ENCODE assay signal across 8 cellular contexts in the genomic region with DNA sequence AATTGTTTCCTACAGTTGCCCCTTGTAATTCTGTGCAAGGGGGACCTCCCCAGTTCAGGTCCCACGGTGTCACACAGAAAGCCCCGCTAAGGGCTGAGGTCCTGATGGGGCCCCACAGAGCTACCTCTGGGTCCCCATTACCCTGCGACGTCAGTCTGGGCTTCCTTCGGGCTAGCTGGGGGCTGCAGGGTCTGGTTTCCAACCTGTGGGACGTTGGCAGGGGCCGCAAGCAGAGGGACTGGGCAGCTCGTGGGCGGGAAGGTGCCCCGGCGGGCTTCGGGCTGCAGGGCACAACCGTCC. TPM values are rescaled to one million over a fixed set of nuclear protein-coding genes. Genes with fewer than 3 reads are reported as not detected.
DNase-seq lines count a peak whose midpoint lies in the region; ATAC-seq, FAIRE-seq and TF ChIP-seq lines count a peak whose summit lies in the region.

No MANE protein-coding gene starts in this region.

- peak overlapping the region; percentile 48 for H3K18ac ChIP-seq in trophoblast cell (ENCODE audit: low read length)

- no peak for FAIRE-seq in urothelium cell line (lab: Jason Lieb, UNC)

- CTCF ChIA-PET in CD4-positive, alpha-beta memory T cell (lab: Charles Lee; ENCODE audit: partially characterized antibody) = interaction anchor here (0.8 to 3.1 kb wide), 9 partner anchors 11 to 167 kb away, joined by 3 to 16 read pairs (median 4); a partner anchor contains a TSS

- peaks cover 16 to 45% (median 20%) of the 10 kb centered on the region in 4 donors for H3K4me1 Mint-ChIP-seq in CD4-positive, alpha-beta memory T cell

- H2BK12ac ChIP-seq in trophoblast cell (ENCODE audit: low read length) = peak overlapping the region; percentile 10

- peaks cover 5% of the 10 kb centered on the region for H3K79me1 ChIP-seq in trophoblast cell (ENCODE audit: low read length)

- H3K4me3 Mint-ChIP-seq in CD4-positive, alpha-beta memory T cell = peak overlapping the region; percentile 78 to 91 (median 82)

- H3K36me3 ChIP-seq in CD4-positive, alpha-beta memory T cell (ENCODE audit: insufficient read depth, low read length) = peaks cover 7% of the 10 kb centered on the region
- H3K36me3 ChIP-seq in OCI-LY3 (replicated peaks; ENCODE audit: low read depth, low read length) (peaks cover 31% of the 10 kb centered on the region), trophoblast cell (ENCODE audit: control insufficient read depth in 1 of 2, insufficient read depth in 2 of 2, low read length in 2 of 2) (peaks cover 18 to 31% of the 10 kb centered on the region in 2 experiments)

- H3K14ac ChIP-seq in trophoblast cell (ENCODE audit: low read length) = peak overlapping the region; percentile 94

- no peaks in the 10 kb centered on the region for H3K9me3 Mint-ChIP-seq in CD4-positive, alpha-beta memory T cell

- DNase-seq in CD4-positive, alpha-beta memory T cell = peak in 2 of 5 donors; percentile 12 to 29
- DNase-seq in epithelial cell of esophagus (ENCODE audit: low read depth) (no peak), trophoblast cell (no peak), superior temporal gyrus (ENCODE audit: extremely low spot score) (no peak), iPS-NIHi7 (ENCODE audit: extremely low spot score) (no peak), urothelium cell line (ENCODE audit: low spot score) (no peak)

- H3K4me1 ChIP-seq in CD4-positive, alpha-beta memory T cell (ENCODE audit: insufficient read depth, low read length) = peaks cover 19% of the 10 kb centered on the region
- H3K4me1 ChIP-seq in OCI-LY3 (ENCODE audit: low read length) (peaks cover 19% of the 10 kb centered on the region), trophoblast cell (ENCODE audit: control insufficient read depth in 1 of 2, insufficient read depth in 2 of 2, low read length in 2 of 2) (peaks cover 28 to 36% of the 10 kb centered on the region in 2 experiments)

- H3K4ac ChIP-seq in trophoblast cell (ENCODE audit: low read depth, low read length) = peak overlapping the region; percentile 61

- no peaks in the 10 kb centered on the region for H3K9me3 ChIP-seq in CD4-positive, alpha-beta memory T cell (ENCODE audit: control insufficient read depth in 1 of 2, low read length in 2 of 2)
- H3K9me3 ChIP-seq in OCI-LY3 (ENCODE audit: insufficient read depth, low read length) = no peaks in the 10 kb centered on the region
- H3K9me3 ChIP-seq in trophoblast cell (ENCODE audit: insufficient read depth, low read depth, low read length) = peaks cover 2% of the 10 kb centered on the region

- no peak for TF ChIP-seq CTCF in OCI-LY3 (IDR thresholded peaks at IDR 0.05; ENCODE audit: low read depth, low read length)
- TF ChIP-seq CTCF in epithelial cell of esophagus (IDR thresholded peaks at IDR 0.05; ENCODE audit: insufficient read depth, low read depth, low read length, missing control alignments) = no peak

- no peaks in the 10 kb centered on the region for H3K27me3 ChIP-seq in CD4-positive, alpha-beta memory T cell (ENCODE audit: insufficient read depth, low read length)
- no peaks in the 10 kb centered on the region for H3K27me3 ChIP-seq in OCI-LY3 (ENCODE audit: low read depth, low read length)
- no peaks in the 10 kb centered on the region for H3K27me3 ChIP-seq in trophoblast cell (ENCODE audit: insufficient read depth, low read length)

- H2AK5ac ChIP-seq in trophoblast cell (ENCODE audit: low read length) = peak overlapping the region; percentile 63

- H4K91ac ChIP-seq in trophoblast cell (ENCODE audit: low read depth, low read length) = peak overlapping the region; percentile 91

- H3K27ac Mint-ChIP-seq in CD4-positive, alpha-beta memory T cell = peak overlapping the region; percentile 64 to 93 (median 90)

- ATAC-seq in GM21723 (IDR thresholded peaks at IDR 0.05; ENCODE audit: unreplicated experiment) = peak; percentile 26

- H3K9ac ChIP-seq in OCI-LY3 (ENCODE audit: low read length) (peak overlapping the region; percentile 91), trophoblast cell (ENCODE audit: low read length) (peak overlapping the region; percentile 52)

- peak overlapping the region; percentile 78 for H4K12ac ChIP-seq in trophoblast cell (ENCODE audit: low read depth, low read length)

- no peak overlapping the region for H3K23ac ChIP-seq in trophoblast cell (ENCODE audit: low read length)

- H3K79me2 ChIP-seq in OCI-LY3 (ENCODE audit: low read length) (peaks cover 28% of the 10 kb centered on the region), trophoblast cell (ENCODE audit: control insufficient read depth, insufficient read depth, low read length, poor library complexity) (peaks cover 10% of the 10 kb centered on the region)

- no peak overlapping the region for H2BK5ac ChIP-seq in trophoblast cell (ENCODE audit: low read depth, low read length, poor library complexity)

- no peaks in the 10 kb centered on the region for H4K20me1 ChIP-seq in OCI-LY3 (ENCODE audit: insufficient read depth, low read length)

- H4K8ac ChIP-seq in trophoblast cell (ENCODE audit: low read depth, low read length) = peak overlapping the region; percentile 88

- H3K27me3 Mint-ChIP-seq in CD4-positive, alpha-beta memory T cell = no peaks in the 10 kb centered on the region

- H3K4me3 ChIP-seq in CD4-positive, alpha-beta memory T cell (ENCODE audit: low read length in 2 of 2) = peak overlapping the region; percentile 61 to 91
- H3K4me3 ChIP-seq in OCI-LY3 (ENCODE audit: low read length) (peak overlapping the region; percentile 88), epithelial cell of esophagus (ENCODE audit: low read length) (peak overlapping the region; percentile 88), trophoblast cell (ENCODE audit: low read depth, low read length) (peak overlapping the region; percentile 91)

- H3K4me2 ChIP-seq in OCI-LY3 (ENCODE audit: low read length) = peak overlapping the region; percentile 88
- H3K4me2 ChIP-seq in trophoblast cell (ENCODE audit: low read length) = peak overlapping the region; percentile 71

- POLR2A ChIA-PET in CD4-positive, alpha-beta memory T cell (lab: Charles Lee; ENCODE audit: partially characterized antibody) = interaction anchor here (0.6 to 6.2 kb wide), 12 partner anchors 12 to 633 kb away, joined by 3 to 135 read pairs (median 7); a partner anchor contains a TSS

- WGBS in trophoblast cell (ENCODE audit: extremely low coverage, insufficient coverage, insufficient read length) = no CpG with 5 or more reads among the region's 13 CpGs

- H2BK120ac ChIP-seq in trophoblast cell (ENCODE audit: insufficient read depth, low read length, poor library complexity) = peak overlapping the region; percentile 20

- H2AFZ ChIP-seq in OCI-LY3 (ENCODE audit: low read depth, low read length) (no peak overlapping the region), trophoblast cell (ENCODE audit: insufficient read depth, low read length, poor library complexity) (peak overlapping the region; percentile 89)

- H3K27ac ChIP-seq in CD4-positive, alpha-beta memory T cell (ENCODE audit: low read depth, low read length) = peak overlapping the region; percentile 76
- H3K27ac ChIP-seq in OCI-LY3 (ENCODE audit: low read length) = peak overlapping the region; percentile 53
- H3K27ac ChIP-seq in trophoblast cell (ENCODE audit: low read depth, low read length) = no peak overlapping the region

- peaks cover 5 to 8% of the 10 kb centered on the region in 2 donors for H3K36me3 Mint-ChIP-seq in CD4-positive, alpha-beta memory T cell

- intact Hi-C loops in CD4-positive, alpha-beta memory T cell (cut with micrococcal nuclease) = loop anchor here (1.0 to 2.0 kb wide), 6 partner anchors 12 to 102 kb away; a partner anchor contains a TSS

RNA-seq across cellular contexts. Expression of a gene that starts 0.7 kb away (rescaled TPM):
- 10 to 100 TPM; 14.6 to 14.8 TPM for total RNA-seq in CD4-positive, alpha-beta memory T cell
- polyA plus RNA-seq in CD4-positive, alpha-beta memory T cell = 10 to 100 TPM; 10.6 to 13.0 TPM
- polyA plus RNA-seq in trophoblast cell (2013) = 22.4 and 23.1 TPM in 2 replicates

RNA-seq across cellular contexts. Expression of a gene that starts 11.4 kb away (rescaled TPM):
- 10 to 100 TPM; 89.2 to 97.3 TPM for total RNA-seq in CD4-positive, alpha-beta memory T cell
- polyA plus RNA-seq in CD4-positive, alpha-beta memory T cell = 100 to 1,000 TPM in 1 of 2 donors, 10 to 100 TPM in 1; 92.1 to 116 TPM
- 64.3 and 64.9 TPM in 2 replicates for polyA plus RNA-seq in trophoblast cell (2013)

RNA-seq across cellular contexts. Expression of a gene that starts 11.8 kb away (rescaled TPM):
- total RNA-seq in CD4-positive, alpha-beta memory T cell = 1,000 to 10,000 TPM; 2,545 to 2,705 TPM
- 1,000 to 10,000 TPM; 4,676 to 5,786 TPM for polyA plus RNA-seq in CD4-positive, alpha-beta memory T cell
- 1,849 and 1,855 TPM in 2 replicates for polyA plus RNA-seq in trophoblast cell (2013)

RNA-seq across cellular contexts. Expression of a gene that starts 27.0 kb away (rescaled TPM):
- total RNA-seq in CD4-positive, alpha-beta memory T cell = 100 to 1,000 TPM; 136 to 146 TPM
- polyA plus RNA-seq in CD4-positive, alpha-beta memory T cell = 10 to 100 TPM; 24.1 to 27.9 TPM
- 230 and 246 TPM in 2 replicates for polyA plus RNA-seq in trophoblast cell (2013)

RNA-seq across cellular contexts. Expression of a gene that starts 32.0 kb away (rescaled TPM):
- 100 to 1,000 TPM; 109 to 114 TPM for total RNA-seq in CD4-positive, alpha-beta memory T cell
- polyA plus RNA-seq in CD4-positive, alpha-beta memory T cell = 10 to 100 TPM; 13.3 to 16.9 TPM
- 20.6 and 22.3 TPM in 2 replicates for polyA plus RNA-seq in trophoblast cell (2013)
